12 cellular contexts compared by ENCODE assay signal in the genomic region with DNA sequence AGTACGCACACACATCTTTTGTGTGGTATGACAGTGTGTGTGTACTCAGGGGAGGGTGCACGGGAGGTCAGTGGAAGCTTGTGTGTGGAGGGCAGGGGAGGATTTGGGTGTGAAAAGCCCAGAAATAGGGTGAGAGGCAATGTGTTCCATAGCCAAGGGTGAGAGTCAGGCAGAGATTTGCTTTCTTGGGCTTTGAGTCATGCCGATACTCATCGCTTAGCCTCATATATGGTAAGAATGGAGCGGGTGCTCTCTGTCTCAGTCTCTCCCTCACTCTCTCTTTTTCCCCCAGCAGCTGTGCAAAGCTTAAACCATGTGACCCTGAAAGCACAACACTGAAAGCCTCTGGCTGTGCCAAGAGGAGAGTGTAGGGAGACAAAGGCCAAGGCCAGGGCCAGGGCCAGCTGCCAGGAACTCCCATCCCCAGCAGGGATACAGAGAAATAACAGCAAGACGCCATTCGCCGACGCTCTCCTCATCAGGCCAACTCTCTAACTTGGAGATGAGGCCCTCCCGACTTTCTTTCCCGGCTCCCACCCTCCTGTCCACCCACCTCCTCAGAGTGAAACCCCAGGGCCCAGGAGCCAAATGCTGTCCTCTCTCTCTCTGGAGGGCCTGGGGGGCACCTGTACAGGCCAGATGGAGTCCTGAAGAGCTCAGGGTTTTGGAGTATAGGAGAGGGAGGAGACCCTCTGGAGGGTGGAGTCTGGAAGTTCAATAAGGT. TPM values are rescaled to one million over a fixed set of nuclear protein-coding genes. Genes with fewer than 3 reads are reported as not detected.
DNase-seq lines count a peak whose midpoint lies in the region; ATAC-seq and TF ChIP-seq lines count a peak whose summit lies in the region.
"Had no signal": no experiment of that assay in that cellular context is flagged by ENCODE, and none has a peak within 500 bp of the region (broad histone marks: within the 10 kb centered on the region; RNA-seq: fewer than 3 reads in every experiment).

No MANE protein-coding gene starts in this region.

- no peak for TF ChIP-seq POLR2A in Peyer's patch (IDR thresholded peaks at IDR 0.05)

- peak overlapping the region in 3 of 4 donors; percentile 12 to 65 (median 60) for H3K27ac ChIP-seq in Peyer's patch
- H3K27ac ChIP-seq: PC-9 had no signal

- H3K36me3 ChIP-seq in Peyer's patch = no peaks in the 10 kb centered on the region

- no peaks in the 10 kb centered on the region for H3K27me3 ChIP-seq in Peyer's patch

- peak; percentile 96 for ATAC-seq in Right ventricle myocardium inferior
- no peak for ATAC-seq in GM18909 (IDR thresholded peaks at IDR 0.05; ENCODE audit: poor library complexity, unreplicated experiment)
- ATAC-seq: HCT116 had no signal

- no peak overlapping the region for H3K4me3 ChIP-seq in Peyer's patch
- H3K4me3 ChIP-seq: PC-9 had no signal

- TF ChIP-seq CTCF in Peyer's patch (IDR thresholded peaks at IDR 0.05) = no peak

- H3K4me1 ChIP-seq in Peyer's patch = peaks cover 0 to 8% (median 2%) of the 10 kb centered on the region in 4 donors

- intact Hi-C loops in Right ventricle myocardium inferior (cut with DNase I) = no loop called here

- DNase-seq in DMS153 treated with DMSO at 0.1 percent for 48 hours (lab: John Stamatoyannopoulos, UW; ENCODE audit: unreplicated experiment) = peak; percentile 72
- peak in 2 of 3 donors; percentile 68 to 69 for DNase-seq in Peyer's patch
- peak; percentile 79 for DNase-seq in Right ventricle myocardium inferior (ENCODE audit: missing footprints)
- peak; percentile 99 for DNase-seq in pons (ENCODE audit: low spot score)
- no peak for DNase-seq in germinal center (ENCODE audit: low spot score)
- DNase-seq in DMS114 treated with DMSO at 0.1 percent for 48 hours (lab: John Stamatoyannopoulos, UW; ENCODE audit: unreplicated experiment) = no peak
- no peak for DNase-seq in NCI-H226
- DNase-seq: CD4-positive, alpha-beta T cell; PC-9; retina had no signal

- no peaks in the 10 kb centered on the region for H3K9me3 ChIP-seq in Peyer's patch

RNA-seq across cellular contexts. Expression of gene MICAL3, which starts 20.3 kb away (rescaled TPM):
- 10 to 100 TPM; 68.5 to 99.1 (median 88.7) TPM for total RNA-seq in Peyer's patch
- 85.7 TPM for total RNA-seq in Right ventricle myocardium inferior

RNA-seq across cellular contexts. Expression of gene PEX26, which starts 33.1 kb away (rescaled TPM):
- total RNA-seq in Peyer's patch (100 to 1,000 TPM in 2 of 4 donors, 10 to 100 TPM in 2; 53.6 to 120 (median 102) TPM), Right ventricle myocardium inferior (19.4 TPM)

Comparison
In these comparisons a context has a peak if more than half of its experiments do, and no peak if none do; other contexts are left out.
1. DNase-seq: peak in DMS153 treated with DMSO at 0.1 percent for 48 hours (single experiment), Peyer's patch (2 of 3), Right ventricle myocardium inferior (single experiment) and pons (single experiment); none in germinal center (single experiment), DMS114 treated with DMSO at 0.1 percent for 48 hours (single experiment) and NCI-H226 (single experiment).